ENCODE assay signal across 28 cellular contexts in the genomic region with DNA sequence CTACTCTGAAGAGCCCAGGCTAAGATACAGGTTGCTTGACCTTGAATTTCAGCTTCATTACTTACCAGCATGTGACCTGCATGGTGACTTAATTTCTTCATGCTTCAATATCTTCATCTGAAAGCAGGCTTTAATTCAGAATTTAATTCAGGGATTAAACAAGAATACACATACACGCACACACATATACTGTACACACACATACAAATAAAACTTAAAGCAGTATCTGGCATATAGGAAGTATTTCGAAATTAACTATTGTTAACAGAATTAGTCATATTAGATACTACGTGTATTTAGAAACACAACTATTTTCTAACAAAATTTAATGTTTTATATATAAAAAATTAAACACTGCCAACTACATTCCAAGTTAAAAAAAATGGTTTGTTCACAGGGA.
DNase-seq lines count a peak whose midpoint lies in the region; ATAC-seq, FAIRE-seq and TF ChIP-seq lines count a peak whose summit lies in the region.
"Had no signal": no experiment of that assay in that cellular context is flagged by ENCODE, and none has a peak within 500 bp of the region (broad histone marks: within the 10 kb centered on the region; RNA-seq: fewer than 3 reads in every experiment).

No MANE protein-coding gene starts in this region.

- no TSS peak for BruUV-seq in PC-3 (replicated peaks; lab: Mats Ljungman, UMichigan)

- H3K9ac ChIP-seq in PC-3 (ENCODE audit: low read length) = no peak overlapping the region
- H3K9ac ChIP-seq: BLaER1 treated with 17β-estradiol and CSF1 and Interleukin-3, amounts not matched to agents 10 nM and 100 nM had no signal

- no peak overlapping the region for H3K27ac ChIP-seq in PC-3 (ENCODE audit: low read length)
- no peak overlapping the region for H3K27ac ChIP-seq in tibial artery
- H3K27ac ChIP-seq: 22Rv1; A549; BLaER1 treated with 17β-estradiol and CSF1 and Interleukin-3, amounts not matched to agents 10 nM and 100 nM; C4-2B had no signal

- peak; percentile 23 for DNase-seq in PC-3
- DNase-seq in epithelial cell of esophagus (ENCODE audit: low read depth) = peak; percentile 30
- peak; percentile 25 for DNase-seq in fibroblast of pulmonary artery (ENCODE audit: low read depth)
- DNase-seq in Ammon's horn (ENCODE audit: low spot score) = no peak
- no peak for DNase-seq in LoVo (ENCODE audit: low spot score)
- no peak for DNase-seq in D341Med (ENCODE audit: low spot score)
- DNase-seq in tibial artery = no peak
- DNase-seq: AML-193; Caco-2; Calu3; CD4-positive, alpha-beta T cell; CD8-positive, alpha-beta T cell; DMS 273 treated with DMSO at 0.1 percent for 48 hours; DMS153; DMS53; DMS79; DND-41; EL; GDM1 had no signal

- ATAC-seq in PC-3 = no peak
- ATAC-seq: A549; CD8-positive, alpha-beta T cell; GM12878 had no signal

- H3F3A ChIP-seq in PC-3 (ENCODE audit: low read length, unreplicated experiment) = no peaks in the 10 kb centered on the region

- CTCF ChIA-PET in PC-3 (lab: Charles Lee) = no interaction called here

- H3K27me3 ChIP-seq in PC-3 (ENCODE audit: low read length) (no peaks in the 10 kb centered on the region), tibial artery (no peaks in the 10 kb centered on the region)
- H3K27me3 ChIP-seq: BLaER1 treated with 17β-estradiol and CSF1 and Interleukin-3, amounts not matched to agents 10 nM and 100 nM had no signal

- no peak overlapping the region for H3K4me2 ChIP-seq in PC-3 (ENCODE audit: low read length)
- H3K4me2 ChIP-seq: A549; BLaER1 treated with 17β-estradiol and CSF1 and Interleukin-3, amounts not matched to agents 10 nM and 100 nM had no signal

- H4K20me1 ChIP-seq in PC-3 (ENCODE audit: low read length) = no peaks in the 10 kb centered on the region
- H4K20me1 ChIP-seq: BLaER1 treated with 17β-estradiol and CSF1 and Interleukin-3, amounts not matched to agents 10 nM and 100 nM had no signal

- H3K9me2 ChIP-seq in PC-3 (replicated peaks; ENCODE audit: low read length) = no peaks in the 10 kb centered on the region

- TF ChIP-seq CTCF in PC-3 (conservative IDR thresholded peaks at IDR 0.05; ENCODE audit: low read depth, low read length) (no peak), epithelial cell of esophagus (IDR thresholded peaks at IDR 0.05; ENCODE audit: insufficient read depth, low read depth, low read length, missing control alignments) (no peak), fibroblast of pulmonary artery (IDR thresholded peaks at IDR 0.05; ENCODE audit: low read length, missing control alignments) (no peak), tibial artery (IDR thresholded peaks at IDR 0.05) (no peak)

- H3K4me1 ChIP-seq in PC-3 (ENCODE audit: insufficient read depth, low read length) = no peaks in the 10 kb centered on the region
- H3K4me1 ChIP-seq in tibial artery = no peaks in the 10 kb centered on the region
- H3K4me1 ChIP-seq: A549; BLaER1 treated with 17β-estradiol and CSF1 and Interleukin-3, amounts not matched to agents 10 nM and 100 nM; Caco-2 had no signal

- H3K9me3 ChIP-seq in PC-3 (ENCODE audit: low read length) (no peaks in the 10 kb centered on the region), tibial artery (no peaks in the 10 kb centered on the region)
- H3K9me3 ChIP-seq: A549; BLaER1 treated with 17β-estradiol and CSF1 and Interleukin-3, amounts not matched to agents 10 nM and 100 nM; Caco-2 had no signal

- intact Hi-C loops in PC-3 (cut with micrococcal nuclease) = no loop called here
- intact Hi-C loops in tibial artery (cut with DNase I; ENCODE audit: low total_unique reads) = no loop called here

- peak; percentile 14 for FAIRE-seq in colon (lab: Jason Lieb, UNC)
- FAIRE-seq: A549, GM12878, GM12892, GM18507, GM19239 had no signal

- no peak overlapping the region for H2AFZ ChIP-seq in PC-3 (ENCODE audit: low read length)

- no peak overlapping the region for H3K4me3 ChIP-seq in PC-3 (ENCODE audit: low read length)
- H3K4me3 ChIP-seq in epithelial cell of esophagus (ENCODE audit: low read length) = no peak overlapping the region
- no peak overlapping the region for H3K4me3 ChIP-seq in fibroblast of pulmonary artery (replicated peaks; ENCODE audit: low read depth, low read length)
- H3K4me3 ChIP-seq in tibial artery = no peak overlapping the region
- H3K4me3 ChIP-seq: A549; BLaER1 treated with 17β-estradiol and CSF1 and Interleukin-3, amounts not matched to agents 10 nM and 100 nM; GM12878 had no signal

- no peaks in the 10 kb centered on the region for H3K79me2 ChIP-seq in PC-3 (ENCODE audit: low read length)

- H3K36me3 ChIP-seq in PC-3 (ENCODE audit: low read depth, low read length) = no peaks in the 10 kb centered on the region
- H3K36me3 ChIP-seq in tibial artery = no peaks in the 10 kb centered on the region
- H3K36me3 ChIP-seq: BLaER1 treated with 17β-estradiol and CSF1 and Interleukin-3, amounts not matched to agents 10 nM and 100 nM had no signal

- POLR2A ChIA-PET in PC-3 (lab: Charles Lee; ENCODE audit: unreplicated experiment) = no interaction called here

Comparison
In these comparisons a context has a peak if more than half of its experiments do, and no peak if none do; other contexts are left out.
1. DNase-seq: peak in PC-3 (single experiment), epithelial cell of esophagus (single experiment) and fibroblast of pulmonary artery (single experiment); none in Ammon's horn (single experiment), LoVo (single experiment), D341Med (single experiment) and tibial artery (0 of 2).